ENCODE assay signal across 1 cellular context in the genomic region with DNA sequence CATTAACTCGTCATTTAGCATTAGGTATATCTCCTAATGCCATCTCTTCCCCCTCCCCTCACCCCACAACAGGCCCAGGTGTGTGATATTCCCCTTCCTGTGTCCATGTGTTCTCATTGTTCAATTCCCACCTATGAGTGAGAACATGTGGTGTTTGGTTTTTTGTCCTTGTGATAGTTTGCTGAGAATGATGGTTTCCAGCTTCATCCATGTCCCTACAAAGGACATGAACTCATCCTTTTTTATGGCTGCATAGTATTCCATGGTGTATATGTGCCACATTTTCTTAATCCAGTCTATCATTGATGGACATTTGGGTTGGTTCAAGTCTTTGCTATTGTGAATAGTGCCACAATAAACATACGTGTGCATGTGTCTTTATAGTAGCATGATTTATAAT.
A peak's percentile ranks its signal among the peaks of the same experiment; 100 is the strongest.
TF ChIP-seq lines count a peak whose summit lies in the region.

No MANE protein-coding gene starts in this region.

TF ChIP-seq in HEK293, 187 proteins besides CTCF, POLR2A, EP300 and RAD21 (continued from another document):
- TF ChIP-seq, protein P1, sequence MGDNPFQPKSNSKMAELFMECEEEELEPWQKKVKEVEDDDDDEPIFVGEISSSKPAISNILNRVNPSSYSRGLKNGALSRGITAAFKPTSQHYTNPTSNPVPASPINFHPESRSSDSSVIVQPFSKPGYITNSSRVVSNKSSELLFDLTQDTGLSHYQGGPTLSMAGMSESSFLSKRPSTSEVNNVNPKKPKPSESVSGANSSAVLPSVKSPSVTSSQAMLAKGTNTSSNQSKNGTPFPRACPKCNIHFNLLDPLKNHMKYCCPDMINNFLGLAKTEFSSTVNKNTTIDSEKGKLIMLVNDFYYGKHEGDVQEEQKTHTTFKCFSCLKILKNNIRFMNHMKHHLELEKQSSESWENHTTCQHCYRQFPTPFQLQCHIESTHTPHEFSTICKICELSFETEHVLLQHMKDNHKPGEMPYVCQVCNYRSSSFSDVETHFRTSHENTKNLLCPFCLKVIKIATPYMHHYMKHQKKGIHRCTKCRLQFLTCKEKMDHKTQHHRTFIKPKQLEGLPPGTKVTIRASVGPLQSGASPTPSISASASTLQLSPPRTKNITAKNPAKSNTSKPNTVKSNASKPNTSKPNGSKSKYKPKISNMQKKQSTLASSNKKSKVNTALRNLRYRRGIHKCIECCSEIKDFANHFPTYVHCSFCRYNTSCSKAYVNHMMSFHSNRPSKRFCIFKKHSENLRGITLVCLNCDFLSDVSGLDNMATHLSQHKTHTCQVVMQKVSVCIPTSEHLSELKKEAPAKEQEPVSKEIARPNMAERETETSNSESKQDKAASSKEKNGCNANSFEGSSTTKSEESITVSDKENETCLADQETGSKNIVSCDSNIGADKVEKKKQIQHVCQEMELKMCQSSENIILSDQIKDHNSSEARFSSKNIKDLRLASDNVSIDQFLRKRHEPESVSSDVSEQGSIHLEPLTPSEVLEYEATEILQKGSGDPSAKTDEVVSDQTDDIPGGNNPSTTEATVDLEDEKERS (tag by site-specific recombination; IDR thresholded peaks at IDR 0.05), result 0 out of 2 replicates have a peak, but pooled peaks have one; percentile 61
